8 cellular contexts compared by ENCODE assay signal in genomic region chr12:122021822-122022392, GRCh38. TPM values are rescaled to one million over a fixed set of nuclear protein-coding genes. Genes with fewer than 3 reads are reported as not detected.
A peak's percentile ranks its signal among the peaks of the same experiment; 100 is the strongest.
DNase-seq lines count a peak whose midpoint lies in the region; ATAC-seq, FAIRE-seq and TF ChIP-seq lines count a peak whose summit lies in the region.

TSS of gene BCL7A (plus strand) at chr12:122021884. CDS start at chr12:122022092, 208 bp downstream.

- H3K4me3 ChIP-seq in Panc1 (ENCODE audit: low read depth in 2 of 2, low read length in 2 of 2) (peak within 1 kb of the TSS; percentile 69 to 76), testis (peak within 1 kb of the TSS; percentile 55 to 64)

- peak within 1 kb of the TSS; percentile 98 for H3K4me3 Mint-ChIP-seq in neural crest cell

- H3K9me3 Mint-ChIP-seq in neural crest cell, result no peaks in the 10 kb centered on the region

- FAIRE-seq in frontal cortex (lab: Jason Lieb, UNC), result no peak

- peak; percentile 81 for ATAC-seq in Panc1

- no TSS peak for BruUV-seq in Panc1 (replicated peaks; lab: Mats Ljungman, UMichigan)

- CTCF ChIA-PET in Panc1 (lab: Charles Lee), result no interaction called here

- WGBS in testis, 2 donors, result 1% methylated on average over 50 of the region's 83 CpGs; no CpG with 5 or more reads in 1 of the 2 donors

- TF ChIP-seq CTCF in Panc1 (IDR thresholded peaks at IDR 0.05), result no peak
- no peak for TF ChIP-seq CTCF in neural crest cell (conservative IDR thresholded peaks at IDR 0.05)
- TF ChIP-seq CTCF in testis (IDR thresholded peaks at IDR 0.05), result no peak

- H3K4me1 Mint-ChIP-seq in neural crest cell, result peaks cover 19% of the 10 kb centered on the region

- H3K36me3 Mint-ChIP-seq in neural crest cell (ENCODE audit: low read depth), result peaks cover 12% of the 10 kb centered on the region

- intact Hi-C loops in Panc1 (cut with micrococcal nuclease; ENCODE audit: unreplicated experiment) (no loop called here), testis (cut with DNase I; ENCODE audit: low total_unique reads) (loop anchor here (10.0 kb wide), 1 partner anchor 97 kb away; no protein-coding TSS in a partner anchor)

- no peak for TF ChIP-seq POLR2A in testis (IDR thresholded peaks at IDR 0.05)

- H3K27ac Mint-ChIP-seq in neural crest cell (ENCODE audit: unreplicated experiment), result peak within 1 kb of the TSS; percentile 94

- H3K27me3 Mint-ChIP-seq in neural crest cell (ENCODE audit: low read depth), result peaks cover 13% of the 10 kb centered on the region

- DNase-seq in COR-L47 (lab: John Stamatoyannopoulos, UW) (peak; percentile 49), HT1080 (ENCODE audit: low read depth) (peak; percentile 81), Panc1 (ENCODE audit: low read depth, low spot score) (no peak), frontal cortex (ENCODE audit: low spot score in 2 of 2) (peak; percentile 79 to 85), neural crest cell (ENCODE audit: low read depth, low spot score) (peak; percentile 63), testis (peak; percentile 74), GOT3 (lab: John Stamatoyannopoulos, UW) (no peak)
- DNase-seq in activated gamma-delta T cell treated with anti-CD3 and anti-CD28 coated beads, Interleukin-2, amount 50 U/mL, for 16 hours (ENCODE audit: low read depth), result peak; percentile 33

- H3K4me1 ChIP-seq in Panc1 (ENCODE audit: control insufficient read depth, insufficient read depth, low read length) (peaks cover 15% of the 10 kb centered on the region), testis (peaks cover 7% of the 10 kb centered on the region)

- POLR2A ChIA-PET in Panc1 (lab: Charles Lee), result no interaction called here

- peak within 1 kb of the TSS; percentile 90 for H3K27ac ChIP-seq in Panc1 (ENCODE audit: low read length)
- peak within 1 kb of the TSS; percentile 75 to 90 for H3K27ac ChIP-seq in testis

- H3K27me3 ChIP-seq in Panc1 (ENCODE audit: control insufficient read depth, insufficient read depth, low read length) (no peaks in the 10 kb centered on the region), testis (no peaks in the 10 kb centered on the region)

- H3K9me3 ChIP-seq in Panc1 (ENCODE audit: control insufficient read depth, insufficient read depth, low read depth, low read length) (no peaks in the 10 kb centered on the region), testis (no peaks in the 10 kb centered on the region)

- in situ Hi-C loops in Panc1 (cut with HindIII; ENCODE audit: low pct_unique_long_range_greater_than_20kb, low sequenced_read_pairs), result no loop called here

- no peaks in the 10 kb centered on the region; the same call in 1 of the 2 replicates for H3K36me3 ChIP-seq in Panc1 (ENCODE audit: control insufficient read depth, insufficient read depth, low read length)
- no peaks in the 10 kb centered on the region for H3K36me3 ChIP-seq in testis (ENCODE audit: low read depth, missing control alignments)

RNA-seq across cellular contexts. Expression of gene BCL7A, which starts in this region (rescaled TPM):
- 7.2 and 10.3 TPM in 2 replicates for total RNA-seq in HT1080 (2014; rRNA removed; shearing (Covaris generic))
- 12.7 and 14.6 TPM in 2 replicates for polyA plus RNA-seq in HT1080 (2015; cell fraction: cytosol; rRNA removed)
- polyA plus RNA-seq in HT1080 (2015; cell fraction: nucleus; rRNA removed), result 9.9 and 12.1 TPM in 2 replicates
- total RNA-seq in Panc1 (2021; ENCODE audit: unreplicated experiment) (14.5 TPM), frontal cortex (88.0 TPM), neural crest cell (57.4 and 60.1 TPM in 2 replicates), testis (10 to 100 TPM; 10.2 to 11.1 TPM)
- polyA plus RNA-seq in Panc1 (2012; ENCODE audit: insufficient read length), result 15.1 TPM
- 5.9 TPM for polyA plus RNA-seq in testis (ENCODE audit: insufficient read depth, low read depth, low replicate concordance)

Comparison
In these comparisons a context has a peak if more than half of its experiments do, and no peak if none do; other contexts are left out.
1. DNase-seq: peak in COR-L47 (single experiment), HT1080 (single experiment), activated gamma-delta T cell treated with anti-CD3 and anti-CD28 coated beads, Interleukin-2, amount 50 U/mL, for 16 hours (single experiment), frontal cortex (2 of 2), neural crest cell (single experiment) and testis (single experiment); none in Panc1 (single experiment) and GOT3 (single experiment).